In genomic region chr15:60601098-60601497, GRCh38 we compare ENCODE assay signal across 25 cellular contexts.
DNase-seq lines count a peak whose midpoint lies in the region; ATAC-seq, FAIRE-seq and TF ChIP-seq lines count a peak whose summit lies in the region.
"Had no signal": no experiment of that assay in that cellular context is flagged by ENCODE, and none has a peak within 500 bp of the region (broad histone marks: within the 10 kb centered on the region; RNA-seq: fewer than 3 reads in every experiment).

No MANE protein-coding gene starts in this region.

- H2AK5ac ChIP-seq in IMR-90 (ENCODE audit: low read depth, low read length), result no peak overlapping the region

- H3K27me3 Mint-ChIP-seq in astrocyte (ENCODE audit: low read depth, unreplicated experiment), result no peaks in the 10 kb centered on the region
- H3K27me3 Mint-ChIP-seq: CD4-positive, alpha-beta memory T cell had no signal

- H4K20me1 ChIP-seq in IMR-90 (ENCODE audit: insufficient read depth, low read length) (no peaks in the 10 kb centered on the region), astrocyte (ENCODE audit: insufficient read depth, low read length) (no peaks in the 10 kb centered on the region)
- H4K20me1 ChIP-seq: BLaER1 had no signal

- no peak for TF ChIP-seq RAD21 in IMR-90 (IDR thresholded peaks at IDR 0.05; ENCODE audit: low read length)

- intact Hi-C loops in IMR-90 (cut with micrococcal nuclease) (no loop called here), pancreas (cut with DNase I) (no loop called here)

- no peak overlapping the region for H3K14ac ChIP-seq in IMR-90 (replicated peaks; ENCODE audit: low read depth, low read length)

- no peak for TF ChIP-seq POLR2A in IMR-90 (IDR thresholded peaks at IDR 0.05; ENCODE audit: low read depth, low read length)

- TF ChIP-seq CTCF in IMR-90 (conservative IDR thresholded peaks at IDR 0.05; ENCODE audit: low read depth, low read length) (no peak), astrocyte (IDR thresholded peaks at IDR 0.05; ENCODE audit: insufficient read depth, low read depth, low read length) (no peak), pancreas (IDR thresholded peaks at IDR 0.05) (no peak)

- H3K23ac ChIP-seq in IMR-90 (ENCODE audit: low read depth, low read length), result no peak overlapping the region

- H2BK20ac ChIP-seq in IMR-90 (ENCODE audit: low read depth, low read length), result no peak overlapping the region

- H3K36me3 ChIP-seq in IMR-90 (ENCODE audit: control insufficient read depth, insufficient read depth, low read length) (no peaks in the 10 kb centered on the region), astrocyte (ENCODE audit: insufficient read depth, low read length) (no peaks in the 10 kb centered on the region), pancreas (no peaks in the 10 kb centered on the region)
- H3K36me3 ChIP-seq: BE2C, BLaER1 had no signal

- H2AFZ ChIP-seq in IMR-90 (replicated peaks; ENCODE audit: low read length, poor library complexity), result no peak overlapping the region
- no peak overlapping the region for H2AFZ ChIP-seq in astrocyte (ENCODE audit: low read depth, low read length)

- no peak overlapping the region for H3K9ac ChIP-seq in IMR-90 (ENCODE audit: low read depth, low read length)
- H3K9ac ChIP-seq in astrocyte (ENCODE audit: low read length), result no peak overlapping the region
- H3K9ac ChIP-seq: BLaER1 had no signal

- H3K9me3 ChIP-seq in IMR-90 (ENCODE audit: control insufficient read depth, insufficient read depth, low read length) (no peaks in the 10 kb centered on the region), astrocyte (ENCODE audit: insufficient read depth, low read depth, low read length) (no peaks in the 10 kb centered on the region), pancreas (no peaks in the 10 kb centered on the region)
- H3K9me3 ChIP-seq: BE2C, BLaER1 had no signal

- no peak overlapping the region for H4K5ac ChIP-seq in IMR-90 (ENCODE audit: low read depth, low read length)

- peaks cover 15% of the 10 kb centered on the region for H3K27me3 ChIP-seq in IMR-90 (ENCODE audit: control insufficient read depth, insufficient read depth, low read length)
- peaks cover 8% of the 10 kb centered on the region for H3K27me3 ChIP-seq in astrocyte (ENCODE audit: insufficient read depth, low read length)
- H3K27me3 ChIP-seq in pancreas, result no peaks in the 10 kb centered on the region
- H3K27me3 ChIP-seq: BE2C, BLaER1 had no signal

- H2AK9ac ChIP-seq in IMR-90 (replicated peaks; ENCODE audit: low read depth, low read length, poor library complexity), result no peak overlapping the region

- no peak overlapping the region for H3K56ac ChIP-seq in IMR-90 (ENCODE audit: extremely low read depth, insufficient read depth, low read length)

- no TSS peak for BruUV-seq in IMR-90 (replicated peaks; lab: Mats Ljungman, UMichigan)

- H2BK5ac ChIP-seq in IMR-90 (ENCODE audit: low read depth, low read length, poor library complexity, severe bottlenecking), result no peak overlapping the region

- in situ Hi-C loops in IMR-90 (cut with MboI; ENCODE audit: low sequenced_read_pairs), result no loop called here

- H3K27ac ChIP-seq in IMR-90 (ENCODE audit: insufficient read depth, low read length) (no peak overlapping the region), astrocyte (ENCODE audit: low read depth, low read length) (no peak overlapping the region), pancreas (no peak overlapping the region)
- H3K27ac ChIP-seq: BLaER1 had no signal

- POLR2A ChIA-PET in IMR-90 (lab: Charles Lee; ENCODE audit: unreplicated experiment), result no interaction called here

- dilution Hi-C loops in IMR-90 (cut with HindIII; ENCODE audit: low sequenced_read_pairs, unreplicated experiment), result no loop called here

- H3K9me3 Mint-ChIP-seq in astrocyte (ENCODE audit: unreplicated experiment), result peaks cover 3% of the 10 kb centered on the region
- H3K9me3 Mint-ChIP-seq: CD4-positive, alpha-beta memory T cell; CD8-positive, alpha-beta memory T cell had no signal

- no peak overlapping the region for H2BK120ac ChIP-seq in IMR-90 (ENCODE audit: low read depth, low read length)

- H4K8ac ChIP-seq in IMR-90 (ENCODE audit: low read depth in 2 of 2, low read length in 2 of 2), result no peak overlapping the region

- H3K4me3 Mint-ChIP-seq in astrocyte (ENCODE audit: unreplicated experiment), result no peak overlapping the region
- H3K4me3 Mint-ChIP-seq: CD14-positive monocyte; CD4-positive, alpha-beta memory T cell; CD4-positive, CD25-positive, alpha-beta regulatory T cell; CD8-positive, alpha-beta memory T cell had no signal

- H3K9me1 ChIP-seq in IMR-90 (ENCODE audit: insufficient read depth, low read length), result 0 out of 2 replicates have a peak, but pooled peaks cover 3% of the 10 kb centered on the region

- H3K4me1 ChIP-seq in IMR-90 (ENCODE audit: control insufficient read depth, insufficient read depth, low read length) (no peaks in the 10 kb centered on the region), astrocyte (ENCODE audit: insufficient read depth, low read length) (no peaks in the 10 kb centered on the region), pancreas (peaks cover 0 to 8% (median 2%) of the 10 kb centered on the region in 3 donors)
- H3K4me1 ChIP-seq: BE2C, BLaER1 had no signal

- H3K79me2 ChIP-seq in astrocyte (ENCODE audit: insufficient read depth, low read length), result no peaks in the 10 kb centered on the region

- no CpG with 5 or more reads among the region's 1 CpG for WGBS in IMR-90 (ENCODE audit: extremely low coverage in 2 of 2, insufficient read length in 1 of 2), 2 experiments
- WGBS in pancreas, 2 donors, result 91 to 100% methylated on average over 1 of the region's 1 CpG

- no peaks in the 10 kb centered on the region for H3K79me1 ChIP-seq in IMR-90 (ENCODE audit: low read depth in 1 of 2, low read length in 2 of 2)

- H2BK15ac ChIP-seq in IMR-90 (ENCODE audit: low read depth, low read length), result no peak overlapping the region

- DNase-seq in IMR-90, result no peak
- DNase-seq in astrocyte (ENCODE audit: low read depth), result no peak
- no peak for DNase-seq in pancreas
- DNase-seq in stimulated activated CD4-positive, alpha-beta T cell treated with anti-CD3 and anti-CD28 coated beads, Interleukin-4, amount 100 ng/mL, for 4 hours, result no peak
- DNase-seq: 8988T; ACHN; BE2C; C1 segment of cervical spinal cord; CD4-positive, alpha-beta memory T cell; CD4-positive, CD25-positive, alpha-beta regulatory T cell; CD8-positive, alpha-beta memory T cell; COR-L47; DMS 273 treated with DMSO at 0.1 percent for 48 hours; DMS153; DMS53; DMS79; DND-41; EL; GDM1 had no signal

- H3K18ac ChIP-seq in IMR-90 (ENCODE audit: low read depth, low read length), result no peak overlapping the region

- H3K4me3 ChIP-seq in IMR-90 (ENCODE audit: insufficient read depth, low read depth, low read length) (no peak overlapping the region), astrocyte (ENCODE audit: insufficient read depth, low read depth, low read length) (no peak overlapping the region), pancreas (no peak overlapping the region)
- H3K4me3 ChIP-seq: BLaER1, GM12878 had no signal

- CTCF ChIA-PET in IMR-90 (lab: Yijun Ruan, JAX), result no interaction called here

- no peak overlapping the region for H3K27ac Mint-ChIP-seq in astrocyte (ENCODE audit: unreplicated experiment)
- H3K27ac Mint-ChIP-seq: CD14-positive monocyte; CD4-positive, alpha-beta memory T cell; CD4-positive, CD25-positive, alpha-beta regulatory T cell; CD8-positive, alpha-beta memory T cell had no signal

- FAIRE-seq in astrocyte (lab: Jason Lieb, UNC) (peak; percentile 9), pancreas (lab: Jason Lieb, UNC) (peak; percentile 5)
- FAIRE-seq: GM12878, GM12892, GM18507 had no signal

- H3K36me3 Mint-ChIP-seq in astrocyte (ENCODE audit: low read depth, unreplicated experiment), result no peaks in the 10 kb centered on the region
- H3K36me3 Mint-ChIP-seq: CD14-positive monocyte; CD4-positive, alpha-beta memory T cell; CD4-positive, CD25-positive, alpha-beta regulatory T cell had no signal

- peaks cover 5% of the 10 kb centered on the region for H3K4me1 Mint-ChIP-seq in astrocyte (ENCODE audit: low read depth, unreplicated experiment)
- H3K4me1 Mint-ChIP-seq: CD14-positive monocyte; CD8-positive, alpha-beta memory T cell had no signal

- no peak overlapping the region for H3K4ac ChIP-seq in IMR-90 (ENCODE audit: low read depth, low read length)

- no peak for ATAC-seq in IMR-90 (ENCODE audit: low read depth)
- no peak for ATAC-seq in pancreas
- ATAC-seq in HG02938 (IDR thresholded peaks at IDR 0.05; ENCODE audit: unreplicated experiment), result no peak
- ATAC-seq: GM12878 had no signal

- H4K91ac ChIP-seq in IMR-90 (ENCODE audit: insufficient read depth, low read depth, low read length), result no peak overlapping the region

- no peak overlapping the region for H3K4me2 ChIP-seq in IMR-90 (ENCODE audit: low read depth, low read length)
- no peak overlapping the region for H3K4me2 ChIP-seq in astrocyte (ENCODE audit: low read length)
- H3K4me2 ChIP-seq: BLaER1 had no signal

TF ChIP-seq in IMR-90, 13 proteins besides CTCF, POLR2A, EP300 and RAD21:
- TF ChIP-seq CEBPB (IDR thresholded peaks at IDR 0.05; ENCODE audit: low read depth, low read length) (peak; percentile 58), RCOR1 (IDR thresholded peaks at IDR 0.05; ENCODE audit: insufficient replicate concordance, low read length) (no peak)
